ENCODE assay signal across 8 cellular contexts in the genomic region with DNA sequence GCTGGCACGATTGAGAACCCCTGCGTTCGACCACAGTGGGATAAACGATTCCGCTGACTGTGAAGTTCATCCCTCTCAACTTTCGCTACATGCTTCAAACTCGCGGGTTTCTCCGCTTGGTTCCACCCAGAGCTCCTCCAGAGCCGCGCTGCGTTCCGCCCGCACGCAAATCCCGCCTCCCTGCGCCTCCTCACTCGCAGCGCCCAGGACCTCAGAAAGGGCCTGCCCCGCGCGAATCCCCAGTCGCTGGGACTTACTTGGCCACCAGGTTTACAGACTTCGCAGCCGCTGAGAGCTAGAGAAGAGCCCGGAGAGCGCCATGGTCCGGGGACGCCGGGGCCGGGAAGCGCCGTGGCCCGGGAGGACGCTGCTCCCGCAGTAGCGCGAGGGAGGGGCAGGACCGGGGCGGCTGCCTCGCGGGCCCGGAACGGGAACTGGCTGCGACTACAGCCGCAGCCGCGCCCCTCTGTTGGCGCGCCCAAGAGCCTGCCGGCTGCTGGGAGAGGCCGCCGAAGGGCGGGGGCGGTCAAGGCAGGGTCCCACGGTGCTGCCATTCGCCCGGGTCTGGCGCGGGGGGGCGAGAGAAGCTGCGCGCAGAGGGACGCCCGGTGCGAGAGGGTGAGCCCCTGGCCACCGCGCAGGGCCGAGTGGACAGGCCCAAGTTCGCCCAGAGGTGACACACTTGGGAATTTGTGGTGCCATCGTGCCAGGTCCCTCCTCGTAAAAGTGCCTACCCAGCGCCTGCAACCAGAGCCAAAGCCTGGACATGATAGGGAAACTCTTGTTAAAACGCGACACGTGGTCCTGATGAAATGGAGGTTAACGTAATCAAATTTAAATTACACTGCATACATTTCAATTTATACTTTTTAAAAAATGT.
DNase-seq lines count a peak whose midpoint lies in the region; ATAC-seq and TF ChIP-seq lines count a peak whose summit lies in the region.

A gene with protein sequence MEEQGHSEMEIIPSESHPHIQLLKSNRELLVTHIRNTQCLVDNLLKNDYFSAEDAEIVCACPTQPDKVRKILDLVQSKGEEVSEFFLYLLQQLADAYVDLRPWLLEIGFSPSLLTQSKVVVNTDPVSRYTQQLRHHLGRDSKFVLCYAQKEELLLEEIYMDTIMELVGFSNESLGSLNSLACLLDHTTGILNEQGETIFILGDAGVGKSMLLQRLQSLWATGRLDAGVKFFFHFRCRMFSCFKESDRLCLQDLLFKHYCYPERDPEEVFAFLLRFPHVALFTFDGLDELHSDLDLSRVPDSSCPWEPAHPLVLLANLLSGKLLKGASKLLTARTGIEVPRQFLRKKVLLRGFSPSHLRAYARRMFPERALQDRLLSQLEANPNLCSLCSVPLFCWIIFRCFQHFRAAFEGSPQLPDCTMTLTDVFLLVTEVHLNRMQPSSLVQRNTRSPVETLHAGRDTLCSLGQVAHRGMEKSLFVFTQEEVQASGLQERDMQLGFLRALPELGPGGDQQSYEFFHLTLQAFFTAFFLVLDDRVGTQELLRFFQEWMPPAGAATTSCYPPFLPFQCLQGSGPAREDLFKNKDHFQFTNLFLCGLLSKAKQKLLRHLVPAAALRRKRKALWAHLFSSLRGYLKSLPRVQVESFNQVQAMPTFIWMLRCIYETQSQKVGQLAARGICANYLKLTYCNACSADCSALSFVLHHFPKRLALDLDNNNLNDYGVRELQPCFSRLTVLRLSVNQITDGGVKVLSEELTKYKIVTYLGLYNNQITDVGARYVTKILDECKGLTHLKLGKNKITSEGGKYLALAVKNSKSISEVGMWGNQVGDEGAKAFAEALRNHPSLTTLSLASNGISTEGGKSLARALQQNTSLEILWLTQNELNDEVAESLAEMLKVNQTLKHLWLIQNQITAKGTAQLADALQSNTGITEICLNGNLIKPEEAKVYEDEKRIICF (minus strand): TSS at position 436 of the 880 bp plus-strand sequence. CDS start 21,863 bp downstream, outside the sequence.

- no peaks in the 10 kb centered on the region for H3K36me3 ChIP-seq in ACC112 (ENCODE audit: insufficient read depth, low read length)

- H3K79me2 ChIP-seq in ACC112 (ENCODE audit: control insufficient read depth, insufficient read depth, low read length, unreplicated experiment) = peaks cover 33% of the 10 kb centered on the region

- H2AFZ ChIP-seq in ACC112 (ENCODE audit: low read length, unreplicated experiment) = peak within 1 kb of the TSS; percentile 70

- DNase-seq in NCI-H2196 treated with DMSO at 0.1 percent for 48 hours (lab: John Stamatoyannopoulos, UW; ENCODE audit: unreplicated experiment) = peak; percentile 48
- DNase-seq in activated CD4-positive, alpha-beta T cell treated with anti-CD3 and anti-CD28 coated beads for 24 hours (ENCODE audit: low read depth in 2 of 2) = peak; percentile 52
- peak; percentile 77 for DNase-seq in choroid plexus epithelial cell (ENCODE audit: low read depth)
- DNase-seq in kidney tubule cell (ENCODE audit: low spot score) = peak; percentile 79
- DNase-seq in stimulated activated CD4-positive, alpha-beta T cell treated with anti-CD3 and anti-CD28 coated beads, Interleukin-1b, Interleukin-23, amount 100 ng/mL, for 24 hours (ENCODE audit: low read depth in 4 of 4, low spot score in 1 of 4) = peak; percentile 37 to 58 (median 50)

- TF ChIP-seq CTCF in choroid plexus epithelial cell (conservative IDR thresholded peaks at IDR 0.05; ENCODE audit: low read depth, low read length) = peak; percentile 2

- peaks cover 37% of the 10 kb centered on the region for H3K4me1 ChIP-seq in ACC112 (ENCODE audit: control insufficient read depth, insufficient read depth, low read length, unreplicated experiment)

- peak; percentile 55 for TF ChIP-seq POLR2A in GM18526 (IDR thresholded peaks at IDR 0.05; ENCODE audit: extremely low read depth, insufficient read length)

- H3K27ac ChIP-seq in ACC112 (ENCODE audit: low read depth, low read length) = peak within 1 kb of the TSS; percentile 81

- H3K4me3 ChIP-seq in ACC112 (ENCODE audit: low read depth, low read length) (peak within 1 kb of the TSS; percentile 86), choroid plexus epithelial cell (ENCODE audit: low read depth, low read length) (peak within 1 kb of the TSS; percentile 82)

- no peaks in the 10 kb centered on the region for H3K27me3 ChIP-seq in ACC112 (ENCODE audit: insufficient read depth, low read length)

- ATAC-seq in HG03066 (IDR thresholded peaks at IDR 0.05; ENCODE audit: low read depth, unreplicated experiment) = peak; percentile 89

Comparison
In these comparisons a context has a peak if more than half of its experiments do, and no peak if none do; other contexts are left out.
1. Peak in every context shown above with its lines: DNase-seq, ATAC-seq, H3K4me3 ChIP-seq and H3K27ac ChIP-seq.